Comparison of ENCODE assay signal across 2 cellular contexts in genomic region chr7:1009747-1010146, GRCh38.
TF ChIP-seq lines count a peak whose summit lies in the region.

No MANE protein-coding gene starts in this region.

TF ChIP-seq in HCT116, 20 proteins besides CTCF, POLR2A, EP300 and RAD21:
- TF ChIP-seq ELF1 (IDR thresholded peaks at IDR 0.05; ENCODE audit: borderline replicate concordance, low read depth) (no peak), ZNF274 (IDR thresholded peaks at IDR 0.05; ENCODE audit: low read depth, low read length) (no peak), ZBTB33 (IDR thresholded peaks at IDR 0.05; ENCODE audit: extremely low read depth, insufficient replicate concordance, low read length) (no peak), EZH2 (IDR thresholded peaks at IDR 0.05) (no peak), EZH2phosphoT487 (IDR thresholded peaks at IDR 0.05; ENCODE audit: borderline replicate concordance) (no peak), CEBPB (IDR thresholded peaks at IDR 0.05; ENCODE audit: low read depth) (no peak), SP1 (IDR thresholded peaks at IDR 0.05; ENCODE audit: low read depth) (no peak), SRF (IDR thresholded peaks at IDR 0.05; ENCODE audit: low read depth) (no peak), CBX3 (IDR thresholded peaks at IDR 0.05; ENCODE audit: low read depth) (no peak), TCF7L2 (IDR thresholded peaks at IDR 0.05; ENCODE audit: borderline replicate concordance, extremely low read depth, insufficient read depth, insufficient read length) (no peak), FOSL1 (IDR thresholded peaks at IDR 0.05; ENCODE audit: low read depth) (no peak), REST (IDR thresholded peaks at IDR 0.05; ENCODE audit: low read depth) (no peak)
- TF ChIP-seq, protein P1, sequence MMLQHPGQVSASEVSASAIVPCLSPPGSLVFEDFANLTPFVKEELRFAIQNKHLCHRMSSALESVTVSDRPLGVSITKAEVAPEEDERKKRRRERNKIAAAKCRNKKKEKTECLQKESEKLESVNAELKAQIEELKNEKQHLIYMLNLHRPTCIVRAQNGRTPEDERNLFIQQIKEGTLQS (IDR thresholded peaks at IDR 0.05): no peak
- TF ChIP-seq, protein P2, sequence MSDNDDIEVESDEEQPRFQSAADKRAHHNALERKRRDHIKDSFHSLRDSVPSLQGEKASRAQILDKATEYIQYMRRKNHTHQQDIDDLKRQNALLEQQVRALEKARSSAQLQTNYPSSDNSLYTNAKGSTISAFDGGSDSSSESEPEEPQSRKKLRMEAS (IDR thresholded peaks at IDR 0.05): no peak

TF ChIP-seq in WTC11, 78 proteins besides CTCF, POLR2A, EP300 and RAD21:
- TF ChIP-seq ZNF512 (CRISPR knock-in tag; IDR thresholded peaks at IDR 0.05; ENCODE audit: borderline replicate concordance) (no peak), RORB (CRISPR knock-in tag; IDR thresholded peaks at IDR 0.05) (no peak), ETV6 (CRISPR knock-in tag; IDR thresholded peaks at IDR 0.05) (no peak), ZBTB21 (CRISPR knock-in tag; IDR thresholded peaks at IDR 0.05; ENCODE audit: borderline replicate concordance) (no peak), ZNF232 (CRISPR knock-in tag; IDR thresholded peaks at IDR 0.05) (no peak)
